Comparison of ENCODE assay signal across 18 cellular contexts in genomic region chrX:150100261-150100660, GRCh38.
"Had no signal": no experiment of that assay in that cellular context is flagged by ENCODE, and none has a peak within 500 bp of the region (broad histone marks: within the 10 kb centered on the region; RNA-seq: fewer than 3 reads in every experiment).

No MANE protein-coding gene starts in this region.

- H3K4me1 Mint-ChIP-seq: endodermal cell, nephron had no signal

- DNase-seq: activated CD4-positive, alpha-beta T cell treated with anti-CD3 and anti-CD28 coated beads, Interleukin-2, amount 50 U/mL, for 4 hours; activated effector memory CD4-positive, alpha-beta T cell treated with anti-CD3 and anti-CD28 coated beads, Interleukin-2, amount 50 U/mL, for 16 hours; activated naive CD4-positive, alpha-beta T cell treated with anti-CD3 and anti-CD28 coated beads, Interleukin-2, amount 50 U/mL, for 16 hours; activated T-cell treated with anti-CD3 and anti-CD28 coated beads, Interleukin-2, amount 50 U/mL, for 72 hours; endodermal cell; hypothalamus; kidney; nucleus accumbens; posterior cingulate gyrus; stimulated activated CD4-positive, alpha-beta T cell treated with anti-CD3 and anti-CD28 coated beads, Interleukin-12 subunit alpha, Interleukin-12 subunit beta, amount 100 ng/mL, for 4 hours; stimulated activated CD4-positive, alpha-beta T cell treated with anti-CD3 and anti-CD28 coated beads, Interleukin-2, amount 100 ng/mL, for 24 hours; upper lobe of left lung had no signal

- H3K9me3 ChIP-seq: upper lobe of left lung had no signal

- H3K4me3 Mint-ChIP-seq: activated T-cell treated with anti-CD3 and anti-CD28 coated beads, Interleukin-2, amount 50 U/mL, for 72 hours; endodermal cell; nephron; stimulated activated naive CD8-positive, alpha-beta T cell treated with anti-CD3 and anti-CD28 coated beads, Interleukin-15, Interleukin-2, amounts not matched to agents 100 ng/mL and 50 ng/mL, for 24 hours had no signal

- H3K36me3 ChIP-seq: upper lobe of left lung had no signal

- H3K27me3 ChIP-seq: upper lobe of left lung had no signal

- FAIRE-seq: colon, frontal cortex, kidney had no signal

- H3K4me3 ChIP-seq: lung, upper lobe of left lung had no signal

- H3K9me3 Mint-ChIP-seq: activated T-cell treated with anti-CD3 and anti-CD28 coated beads, Interleukin-2, amount 50 U/mL, for 72 hours; stimulated activated naive CD8-positive, alpha-beta T cell treated with anti-CD3 and anti-CD28 coated beads, Interleukin-15, Interleukin-2, amounts not matched to agents 100 ng/mL and 50 ng/mL, for 24 hours had no signal

- H3K27ac Mint-ChIP-seq: activated T-cell treated with anti-CD3 and anti-CD28 coated beads, Interleukin-2, amount 50 U/mL, for 72 hours; endodermal cell; nephron; stimulated activated naive CD8-positive, alpha-beta T cell treated with anti-CD3 and anti-CD28 coated beads, Interleukin-15, Interleukin-2, amounts not matched to agents 100 ng/mL and 50 ng/mL, for 24 hours had no signal

- H3K27me3 Mint-ChIP-seq: stimulated activated naive CD8-positive, alpha-beta T cell treated with anti-CD3 and anti-CD28 coated beads, Interleukin-15, Interleukin-2, amounts not matched to agents 100 ng/mL and 50 ng/mL, for 24 hours had no signal

- H3K27ac ChIP-seq: epithelial cell of prostate, upper lobe of left lung had no signal

- H3K4me1 ChIP-seq: upper lobe of left lung had no signal
